Comparison of ENCODE assay signal across 18 cellular contexts in the genomic region with DNA sequence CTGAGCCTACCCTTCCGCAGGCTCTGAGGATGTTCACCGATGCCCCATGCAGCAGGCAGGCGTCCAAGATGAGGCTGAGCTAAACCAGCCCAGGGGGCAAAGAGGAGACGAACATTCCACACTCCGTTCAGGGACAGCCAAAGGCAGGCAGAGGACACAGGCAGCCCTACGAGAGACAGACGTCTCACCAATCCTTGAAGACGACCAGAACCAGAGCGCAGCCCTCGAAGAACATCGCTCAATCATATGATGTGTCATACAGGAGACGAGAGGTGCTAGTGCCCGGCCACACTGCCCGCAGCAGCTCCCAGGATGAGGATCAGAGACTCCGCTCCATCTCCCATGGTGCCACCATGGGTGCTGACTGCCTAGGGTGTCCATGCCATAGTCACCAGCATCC. TPM values are rescaled to one million over a fixed set of nuclear protein-coding genes. Genes with fewer than 3 reads are reported as not detected.
DNase-seq lines count a peak whose midpoint lies in the region; ATAC-seq and TF ChIP-seq lines count a peak whose summit lies in the region.
"Had no signal": no experiment of that assay in that cellular context is flagged by ENCODE, and none has a peak within 500 bp of the region (broad histone marks: within the 10 kb centered on the region; RNA-seq: fewer than 3 reads in every experiment).

No MANE protein-coding gene starts in this region.

- H3K9me3 Mint-ChIP-seq in endodermal cell, result peaks cover 28% of the 10 kb centered on the region
- peaks cover 12% of the 10 kb centered on the region for H3K9me3 Mint-ChIP-seq in activated CD4-positive, alpha-beta memory T cell treated with anti-CD3 and anti-CD28 coated beads for 36 hours

- H3K4me3 Mint-ChIP-seq in endodermal cell, result no peak overlapping the region
- H3K4me3 Mint-ChIP-seq in activated CD4-positive, alpha-beta memory T cell treated with anti-CD3 and anti-CD28 coated beads for 36 hours, result no peak overlapping the region
- H3K4me3 Mint-ChIP-seq: CD4-positive, alpha-beta memory T cell; GM23338; HFFc6 had no signal

- no peaks in the 10 kb centered on the region for H3K4me1 Mint-ChIP-seq in endodermal cell
- no peaks in the 10 kb centered on the region for H3K4me1 Mint-ChIP-seq in activated CD4-positive, alpha-beta memory T cell treated with anti-CD3 and anti-CD28 coated beads for 36 hours (ENCODE audit: low read depth)

- WGBS in endodermal cell (ENCODE audit: insufficient coverage in 1 of 2, insufficient read length in 1 of 2), 2 experiments, result 93 to 95% methylated on average over 15 of the region's 15 CpGs

- no peak for ATAC-seq in activated CD4-positive, CD25-positive, alpha-beta regulatory T cell treated with anti-CD3 and anti-CD28 coated beads, Interleukin-2, amount 50 U/mL, for 24 hours
- ATAC-seq: GM12878, GM23338 had no signal

- TF ChIP-seq CTCF in endodermal cell (conservative IDR thresholded peaks at IDR 0.05), result no peak

- no peaks in the 10 kb centered on the region for H3K36me3 ChIP-seq in endodermal cell (ENCODE audit: control insufficient read depth, insufficient read depth, low read length)
- H3K36me3 ChIP-seq: HAP-1 had no signal

- CTCF ChIA-PET in activated CD4-positive, alpha-beta memory T cell treated with anti-CD3 and anti-CD28 coated beads for 36 hours (lab: Charles Lee), result no interaction called here

- peaks cover 39% of the 10 kb centered on the region for H3K27me3 Mint-ChIP-seq in endodermal cell (ENCODE audit: insufficient read depth)
- H3K27me3 Mint-ChIP-seq in activated CD4-positive, alpha-beta memory T cell treated with anti-CD3 and anti-CD28 coated beads for 36 hours, result peaks cover 30% of the 10 kb centered on the region

- intact Hi-C loops in posterior vena cava (cut with DNase I), result no loop called here
- intact Hi-C loops in activated CD4-positive, alpha-beta memory T cell treated with anti-CD3 and anti-CD28 coated beads for 36 hours (cut with micrococcal nuclease), result no loop called here

- H3K27ac ChIP-seq in endodermal cell (ENCODE audit: low read depth, low read length), result no peak overlapping the region

- DNase-seq in endodermal cell (peak; percentile 27), islet precursor cell (peak; percentile 33), mesenteric fat pad (ENCODE audit: low spot score) (peak; percentile 82), posterior vena cava (ENCODE audit: low spot score) (peak; percentile 49), COLO668 (lab: John Stamatoyannopoulos, UW; ENCODE audit: unreplicated experiment) (no peak)
- no peak for DNase-seq in activated CD4-positive, alpha-beta memory T cell treated with anti-CD3 and anti-CD28 coated beads for 36 hours
- DNase-seq: C1 segment of cervical spinal cord; Caco-2; CD4-positive, alpha-beta memory T cell; DMS153; DMS79; EL; GDM1; HFFc6 had no signal

- no peaks in the 10 kb centered on the region for H3K27me3 ChIP-seq in endodermal cell (ENCODE audit: control insufficient read depth, insufficient read depth, low read length, poor library complexity, severe bottlenecking)

- POLR2A ChIA-PET in activated CD4-positive, alpha-beta memory T cell treated with anti-CD3 and anti-CD28 coated beads for 36 hours (lab: Charles Lee), result no interaction called here

- H3K36me3 Mint-ChIP-seq in endodermal cell (ENCODE audit: low read depth), result no peaks in the 10 kb centered on the region
- H3K36me3 Mint-ChIP-seq in activated CD4-positive, alpha-beta memory T cell treated with anti-CD3 and anti-CD28 coated beads for 36 hours, result no peaks in the 10 kb centered on the region

- H3K4me1 ChIP-seq in endodermal cell (ENCODE audit: control insufficient read depth, insufficient read depth, low read length), result no peaks in the 10 kb centered on the region
- H3K4me1 ChIP-seq: Caco-2, HAP-1 had no signal

- H3K4me3 ChIP-seq in endodermal cell (ENCODE audit: low read length), result no peak overlapping the region
- H3K4me3 ChIP-seq: GM12878, GM23338, HAP-1 had no signal

- H3K27ac Mint-ChIP-seq in endodermal cell, result no peak overlapping the region
- no peak overlapping the region for H3K27ac Mint-ChIP-seq in activated CD4-positive, alpha-beta memory T cell treated with anti-CD3 and anti-CD28 coated beads for 36 hours
- H3K27ac Mint-ChIP-seq: CD4-positive, alpha-beta memory T cell; GM23338; HFFc6 had no signal

- H3K9ac ChIP-seq in endodermal cell (ENCODE audit: extremely low read depth, low read length, poor library complexity, severe bottlenecking), result no peak overlapping the region

- no peaks in the 10 kb centered on the region for H3K9me3 ChIP-seq in endodermal cell (ENCODE audit: control insufficient read depth, low read length)
- H3K9me3 ChIP-seq: HAP-1 had no signal

RNA-seq across cellular contexts. Expression of gene TMEM181, which starts 35.6 kb away (rescaled TPM):
- total RNA-seq in endodermal cell (10 to 100 TPM; 21.2 to 21.8 TPM), mesenteric fat pad (27.3 TPM), posterior vena cava (10 to 100 TPM; 24.1 to 30.4 TPM)
- polyA plus RNA-seq in endodermal cell (2013, experiment 1 of 2), result 20.7 TPM
- polyA plus RNA-seq in endodermal cell (2013, experiment 2 of 2), result 18.7 TPM
- 10 to 100 TPM; 11.3 to 11.6 TPM for total RNA-seq in activated CD4-positive, alpha-beta memory T cell treated with anti-CD3 and anti-CD28 coated beads for 36 hours

Comparison
In these comparisons a context has a peak if more than half of its experiments do, and no peak if none do; other contexts are left out.
1. DNase-seq: peak in endodermal cell (single experiment), islet precursor cell (single experiment), mesenteric fat pad (single experiment) and posterior vena cava (single experiment); none in COLO668 (single experiment) and activated CD4-positive, alpha-beta memory T cell treated with anti-CD3 and anti-CD28 coated beads for 36 hours (single experiment).